Comparison of ENCODE assay signal across 12 cellular contexts in genomic region chr6:6246539-6246938, GRCh38.
DNase-seq lines count a peak whose midpoint lies in the region; ATAC-seq and TF ChIP-seq lines count a peak whose summit lies in the region.
"Had no signal": no experiment of that assay in that cellular context is flagged by ENCODE, and none has a peak within 500 bp of the region (broad histone marks: within the 10 kb centered on the region; RNA-seq: fewer than 3 reads in every experiment).

No MANE protein-coding gene starts in this region.

- TF ChIP-seq CTCF in HFFc6 (IDR thresholded peaks at IDR 0.05) = no peak

- H3K27ac Mint-ChIP-seq in HFFc6 = no peak overlapping the region

- no peaks in the 10 kb centered on the region for H3K4me1 Mint-ChIP-seq in HFFc6 (ENCODE audit: low read depth)

- in situ Hi-C loops in KBM-7 (cut with MboI; ENCODE audit: low pct_unique_long_range_greater_than_20kb, low sequenced_read_pairs) = no loop called here

- H3K36me3 Mint-ChIP-seq in HFFc6 (ENCODE audit: low read depth) = no peaks in the 10 kb centered on the region; the same call in 1 of the 2 replicates

- H3K4me3 Mint-ChIP-seq in HFFc6 = no peak overlapping the region
- H3K4me3 Mint-ChIP-seq: activated T-cell treated with anti-CD3 and anti-CD28 coated beads, Interleukin-2, amount 50 U/mL, for 4 hours had no signal

- no peaks in the 10 kb centered on the region for H3K27me3 Mint-ChIP-seq in HFFc6 (ENCODE audit: insufficient read depth)

- ATAC-seq in GM19023 (IDR thresholded peaks at IDR 0.05; ENCODE audit: unreplicated experiment) (peak; percentile 78), HG02571 (IDR thresholded peaks at IDR 0.05; ENCODE audit: unreplicated experiment) (peak; percentile 62), HG03520 (IDR thresholded peaks at IDR 0.05; ENCODE audit: unreplicated experiment) (peak; percentile 84)
- ATAC-seq: activated T-cell treated with anti-CD3 and anti-CD28 coated beads, Interleukin-2, amount 50 U/mL, for 4 hours; left lobe of liver had no signal

- DNase-seq in kidney tubule cell (ENCODE audit: low spot score) (peak; percentile 75), HFFc6 (no peak), head of caudate nucleus (no peak), KBM-7 (no peak), foreskin melanocyte (no peak)
- DNase-seq: activated T-cell treated with anti-CD3 and anti-CD28 coated beads, Interleukin-2, amount 50 U/mL, for 4 hours; NCI-H1436; nucleus accumbens had no signal

- peaks cover 74% of the 10 kb centered on the region for H3K9me3 Mint-ChIP-seq in HFFc6

- intact Hi-C loops in head of caudate nucleus (cut with DNase I) = no loop called here
